8 cellular contexts compared by ENCODE assay signal in genomic region chr11:118438314-118438931, GRCh38. TPM values are rescaled to one million over a fixed set of nuclear protein-coding genes. Genes with fewer than 3 reads are reported as not detected.
DNase-seq lines count a peak whose midpoint lies in the region; ATAC-seq and TF ChIP-seq lines count a peak whose summit lies in the region.

No MANE protein-coding gene starts in this region.

- H3K27me3 Mint-ChIP-seq in activated CD4-positive, alpha-beta T cell treated with anti-CD3 and anti-CD28 coated beads, Interleukin-2, amount 10 ng/mL, durations not matched to agents 7 days and 5 days = no peaks in the 10 kb centered on the region

- peak overlapping the region; percentile 71 to 99 (median 94) for H3K4me3 ChIP-seq in dorsolateral prefrontal cortex

- peak overlapping the region; percentile 98 for H3K4me3 Mint-ChIP-seq in activated CD4-positive, alpha-beta T cell treated with anti-CD3 and anti-CD28 coated beads, Interleukin-2, amount 10 ng/mL, durations not matched to agents 7 days and 5 days

- peak in 6 of 56 donors; percentile 9 to 28 (median 11) for TF ChIP-seq CTCF in dorsolateral prefrontal cortex (IDR thresholded peaks at IDR 0.05 in 54 of 56, conservative IDR thresholded peaks at IDR 0.05 in 2 of 56; ENCODE audit: low read depth in 1 of 56, partially characterized antibody in 56 of 56)

- H3K9me3 Mint-ChIP-seq in activated CD4-positive, alpha-beta T cell treated with anti-CD3 and anti-CD28 coated beads, Interleukin-2, amount 10 ng/mL, durations not matched to agents 7 days and 5 days = no peaks in the 10 kb centered on the region

- H3K27ac Mint-ChIP-seq in activated CD4-positive, alpha-beta T cell treated with anti-CD3 and anti-CD28 coated beads, Interleukin-2, amount 10 ng/mL, durations not matched to agents 7 days and 5 days = peak overlapping the region; percentile 95

- H3K4me1 Mint-ChIP-seq in activated CD4-positive, alpha-beta T cell treated with anti-CD3 and anti-CD28 coated beads, Interleukin-2, amount 10 ng/mL, durations not matched to agents 7 days and 5 days = peaks cover 62% of the 10 kb centered on the region

- CTCF ChIA-PET in activated CD4-positive, alpha-beta T cell treated with anti-CD3 and anti-CD28 coated beads, Interleukin-2, amount 10 ng/mL, durations not matched to agents 7 days and 5 days (lab: Charles Lee) = interaction anchor here (2.2 kb wide), 1 partner anchor 10 kb away, joined by 9 read pairs; no protein-coding TSS in a partner anchor

- intact Hi-C loops in dorsolateral prefrontal cortex (cut with DNase I) = loop anchor here (5.0 kb wide), 2 partner anchors 44 to 49 kb away; no protein-coding TSS in a partner anchor

- peak; percentile 10 to 24 for DNase-seq in SHP77 (lab: John Stamatoyannopoulos, UW)
- no peak for DNase-seq in SHP77 treated with DMSO at 0.1 percent for 48 hours (lab: John Stamatoyannopoulos, UW)
- peak; percentile 75 for DNase-seq in NCI-H1105 (lab: John Stamatoyannopoulos, UW)
- DNase-seq in activated CD4-positive, alpha-beta T cell treated with anti-CD3 and anti-CD28 coated beads, Interleukin-2, amount 10 ng/mL, durations not matched to agents 7 days and 5 days = peak; percentile 70
- DNase-seq in dorsolateral prefrontal cortex = peak in 7 of 10 donors; percentile 39 to 69 (median 52)
- DNase-seq in medulla oblongata (ENCODE audit: extremely low spot score) = peak; percentile 72
- DNase-seq in stimulated activated CD8-positive, alpha-beta memory T cell treated with anti-CD3 and anti-CD28 coated beads, Interleukin-12 subunit alpha, Interleukin-12 subunit beta, amount 100 ng/mL, for 4 hours (ENCODE audit: low read depth) = peak; percentile 25

- ATAC-seq in HG03039 (IDR thresholded peaks at IDR 0.05; ENCODE audit: unreplicated experiment) = no peak

- H3K27ac ChIP-seq in dorsolateral prefrontal cortex = peak overlapping the region in 52 of 59 donors; percentile 33 to 98 (median 94)

- no peaks in the 10 kb centered on the region for H3K27me3 ChIP-seq in dorsolateral prefrontal cortex

- POLR2A ChIA-PET in activated CD4-positive, alpha-beta T cell treated with anti-CD3 and anti-CD28 coated beads, Interleukin-2, amount 10 ng/mL, durations not matched to agents 7 days and 5 days (lab: Charles Lee) = no interaction called here

- H3K36me3 Mint-ChIP-seq in activated CD4-positive, alpha-beta T cell treated with anti-CD3 and anti-CD28 coated beads, Interleukin-2, amount 10 ng/mL, durations not matched to agents 7 days and 5 days (ENCODE audit: low read depth) = peaks cover 28% of the 10 kb centered on the region

RNA-seq across cellular contexts. Expression of gene KMT2A, which starts 2.1 kb away (rescaled TPM):
- 100 to 1,000 TPM in 1 of 2 experiments, 10 to 100 TPM in 1; 93.4 to 102 TPM for total RNA-seq in activated CD4-positive, alpha-beta T cell treated with anti-CD3 and anti-CD28 coated beads, Interleukin-2, amount 10 ng/mL, durations not matched to agents 7 days and 5 days
- 100 to 1,000 TPM; 104 to 177 (median 133) TPM for total RNA-seq in dorsolateral prefrontal cortex

RNA-seq across cellular contexts. Expression of gene ATP5MG, which starts 37.0 kb away (rescaled TPM):
- 100 to 1,000 TPM; 195 to 272 TPM for total RNA-seq in activated CD4-positive, alpha-beta T cell treated with anti-CD3 and anti-CD28 coated beads, Interleukin-2, amount 10 ng/mL, durations not matched to agents 7 days and 5 days
- 100 to 1,000 TPM in 113 of 120 experiments, 10 to 100 TPM in 7; 79.3 to 209 (median 146) TPM for total RNA-seq in dorsolateral prefrontal cortex
